In genomic region chr10:122051609-122052385, GRCh38 we compare ENCODE assay signal across 8 cellular contexts.
DNase-seq lines count a peak whose midpoint lies in the region; ATAC-seq and TF ChIP-seq lines count a peak whose summit lies in the region.

No MANE protein-coding gene starts in this region.

- H3K4me3 ChIP-seq in OCI-LY7 (ENCODE audit: low read depth, low read length, poor library complexity, severe bottlenecking) (no peak overlapping the region), epithelial cell of proximal tubule (ENCODE audit: low read depth, low read length) (no peak overlapping the region)

- no peaks in the 10 kb centered on the region for H3K4me1 ChIP-seq in OCI-LY7 (ENCODE audit: insufficient read depth, low read length, poor library complexity, severe bottlenecking)

- no peak for ATAC-seq in T-cell (replicated peaks in 1 of 4)

- peaks cover 5% of the 10 kb centered on the region for H3K36me3 Mint-ChIP-seq in neural crest cell (ENCODE audit: low read depth)
- no peaks in the 10 kb centered on the region for H3K36me3 Mint-ChIP-seq in T-cell

- no peaks in the 10 kb centered on the region for H3K9me2 ChIP-seq in OCI-LY7 (ENCODE audit: insufficient read depth, low read length)

- POLR2A ChIA-PET in OCI-LY7 (lab: Charles Lee) (interaction anchor here (0.7 kb wide), 1 partner anchor 228 kb away, joined by 4 read pairs; no protein-coding TSS in a partner anchor), T-cell (lab: Charles Lee) (no interaction called here)

- H4K20me1 ChIP-seq in OCI-LY7 (ENCODE audit: insufficient read depth, low read length): no peaks in the 10 kb centered on the region

- H3K9me3 ChIP-seq in OCI-LY7 (ENCODE audit: low read length): no peaks in the 10 kb centered on the region

- no peak overlapping the region for H3K4me2 ChIP-seq in OCI-LY7 (ENCODE audit: low read length)

- CTCF ChIA-PET in OCI-LY7 (lab: Charles Lee; ENCODE audit: unreplicated experiment) (no interaction called here), T-cell (lab: Charles Lee) (no interaction called here)

- H3K36me3 ChIP-seq in OCI-LY7 (ENCODE audit: insufficient read depth, low read length): no peaks in the 10 kb centered on the region

- intact Hi-C loops in OCI-LY7 (cut with micrococcal nuclease; ENCODE audit: unreplicated experiment): no loop called here

- in situ Hi-C loops in GM13976 (cut with MboI; ENCODE audit: low sequenced_read_pairs, unreplicated experiment): no loop called here

- H2AFZ ChIP-seq in OCI-LY7 (ENCODE audit: low read length): no peak overlapping the region

- H3K79me2 ChIP-seq in OCI-LY7 (ENCODE audit: insufficient read depth, low read depth, low read length): no peaks in the 10 kb centered on the region

- H3K4me1 Mint-ChIP-seq in neural crest cell (peaks cover 38% of the 10 kb centered on the region), T-cell (no peaks in the 10 kb centered on the region)

- DNase-seq in EH (ENCODE audit: low read depth) (peak; percentile 89), OCI-LY7 (ENCODE audit: low spot score) (no peak), epithelial cell of proximal tubule (ENCODE audit: low read depth) (peak; percentile 38), neural crest cell (ENCODE audit: low read depth, low spot score) (peak; percentile 51), GM13976 (ENCODE audit: low spot score) (no peak), SKM-1 treated with dmso at 0.1 percent for 144 hours (lab: John Stamatoyannopoulos, UW; ENCODE audit: unreplicated experiment) (no peak), T-cell (no peak)
- no peak for DNase-seq in stimulated activated CD4-positive, alpha-beta T cell treated with anti-CD3 and anti-CD28 coated beads, Interleukin-4, amount 100 ng/mL, for 24 hours

- 0 out of 2 replicates have a peak, but pooled peaks have one; percentile 21 for TF ChIP-seq CTCF in OCI-LY7 (conservative IDR thresholded peaks at IDR 0.05; ENCODE audit: low read length)
- peak; percentile 94 for TF ChIP-seq CTCF in epithelial cell of proximal tubule (conservative IDR thresholded peaks at IDR 0.05; ENCODE audit: low read depth, low read length)
- TF ChIP-seq CTCF in neural crest cell (conservative IDR thresholded peaks at IDR 0.05): peak; percentile 75
- no peak for TF ChIP-seq CTCF in GM13976 (IDR thresholded peaks at IDR 0.05; ENCODE audit: borderline replicate concordance, control extremely low read depth, extremely low read depth, insufficient read depth, missing control alignments)

- BruUV-seq in OCI-LY7 (replicated peaks; lab: Mats Ljungman, UMichigan): no TSS peak

- H3K4me3 Mint-ChIP-seq in neural crest cell: peak overlapping the region; percentile 12
- H3K4me3 Mint-ChIP-seq in T-cell: no peak overlapping the region

- H3K27me3 Mint-ChIP-seq in neural crest cell (ENCODE audit: low read depth) (no peaks in the 10 kb centered on the region), T-cell (peaks cover 6 to 13% of the 10 kb centered on the region in 2 donors)

- peaks cover 3% of the 10 kb centered on the region for H3K9me3 Mint-ChIP-seq in neural crest cell
- H3K9me3 Mint-ChIP-seq in T-cell: no peaks in the 10 kb centered on the region

- no peak overlapping the region for H3K27ac ChIP-seq in OCI-LY7 (ENCODE audit: low read depth, low read length, poor library complexity, severe bottlenecking)

- H3K27ac Mint-ChIP-seq in neural crest cell (ENCODE audit: unreplicated experiment) (peak overlapping the region; percentile 1), T-cell (no peak overlapping the region)

Comparison
In these comparisons a context has a peak if more than half of its experiments do, and no peak if none do; other contexts are left out.
1. DNase-seq: peak in EH (single experiment), epithelial cell of proximal tubule (single experiment) and neural crest cell (single experiment); none in OCI-LY7 (single experiment), GM13976 (single experiment), SKM-1 treated with dmso at 0.1 percent for 144 hours (single experiment), T-cell (0 of 34) and stimulated activated CD4-positive, alpha-beta T cell treated with anti-CD3 and anti-CD28 coated beads, Interleukin-4, amount 100 ng/mL, for 24 hours (single experiment).